In the genomic region with DNA sequence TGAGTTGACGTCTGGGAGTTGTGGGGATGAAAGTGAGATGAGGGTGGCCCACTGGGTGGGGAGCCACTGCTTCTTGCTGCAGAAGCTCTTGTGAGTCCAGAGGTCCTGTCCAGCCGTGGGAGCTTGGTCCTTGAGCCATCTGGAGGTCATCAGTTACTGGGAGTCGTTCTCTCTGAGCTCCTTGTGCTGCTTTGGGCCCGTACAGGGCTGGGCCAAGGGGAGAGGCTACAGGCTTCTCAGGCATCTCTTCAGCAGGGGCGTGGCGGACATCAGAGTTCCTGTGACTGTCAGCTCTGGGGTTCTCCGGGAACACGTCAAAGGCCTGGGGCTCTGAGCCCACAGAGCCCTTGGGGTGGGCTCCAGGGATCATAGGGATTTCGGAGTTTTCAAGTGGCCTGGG, we compare ENCODE assay signal across 1 cellular context.
TF ChIP-seq lines count a peak whose summit lies in the region.

No MANE protein-coding gene starts in this region.

TF ChIP-seq in K562, 482 proteins besides CTCF, POLR2A, EP300 and RAD21:
- 0 out of 2 replicates have a peak, but pooled peaks have one; percentile 8 for TF ChIP-seq POLR2G (IDR thresholded peaks at IDR 0.05; ENCODE audit: low read depth, low read length)
- TF ChIP-seq, protein P1, sequence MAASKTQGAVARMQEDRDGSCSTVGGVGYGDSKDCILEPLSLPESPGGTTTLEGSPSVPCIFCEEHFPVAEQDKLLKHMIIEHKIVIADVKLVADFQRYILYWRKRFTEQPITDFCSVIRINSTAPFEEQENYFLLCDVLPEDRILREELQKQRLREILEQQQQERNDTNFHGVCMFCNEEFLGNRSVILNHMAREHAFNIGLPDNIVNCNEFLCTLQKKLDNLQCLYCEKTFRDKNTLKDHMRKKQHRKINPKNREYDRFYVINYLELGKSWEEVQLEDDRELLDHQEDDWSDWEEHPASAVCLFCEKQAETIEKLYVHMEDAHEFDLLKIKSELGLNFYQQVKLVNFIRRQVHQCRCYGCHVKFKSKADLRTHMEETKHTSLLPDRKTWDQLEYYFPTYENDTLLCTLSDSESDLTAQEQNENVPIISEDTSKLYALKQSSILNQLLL (CRISPR knock-in tag; IDR thresholded peaks at IDR 0.05; ENCODE audit: borderline replicate concordance): no peak
